In the genomic region with DNA sequence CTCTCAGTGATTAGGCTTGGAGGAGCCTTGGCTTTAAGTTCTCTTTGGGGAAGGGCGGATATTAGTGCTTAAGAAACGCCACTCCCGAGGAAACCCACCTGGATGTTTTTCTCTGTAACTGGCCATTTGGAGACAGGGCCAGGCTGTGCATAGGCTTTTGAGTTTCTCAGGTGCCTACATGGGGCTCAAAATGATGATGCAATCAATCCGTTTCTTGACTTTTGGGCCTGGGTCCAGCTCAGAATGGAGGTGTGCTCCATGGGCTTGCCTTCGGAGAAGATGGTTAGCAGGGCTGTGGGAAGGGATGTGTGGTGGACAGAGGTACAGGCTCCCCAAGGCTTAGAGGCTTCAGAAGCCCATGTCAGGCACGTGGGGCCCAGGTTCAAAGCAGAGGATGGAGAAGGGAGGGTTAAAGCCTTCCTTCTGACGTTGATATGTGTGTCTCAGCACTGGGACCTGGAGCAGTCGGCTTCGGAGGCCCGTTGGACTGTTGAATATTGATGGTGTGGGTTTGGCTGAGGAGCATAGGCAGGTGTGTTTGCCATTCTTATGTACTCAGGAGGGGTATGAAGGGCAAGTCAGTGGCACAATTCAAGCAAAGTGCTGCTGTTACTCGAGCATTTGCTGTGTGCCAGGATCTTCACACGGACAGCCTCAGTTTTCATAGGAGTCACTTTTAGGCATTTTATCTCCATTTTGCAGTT, we compare ENCODE assay signal across 1 cellular context.
TF ChIP-seq lines count a peak whose summit lies in the region.

No MANE protein-coding gene starts in this region.

TF ChIP-seq in H1, 55 proteins besides CTCF, POLR2A, EP300 and RAD21:
- TF ChIP-seq SUZ12 (IDR thresholded peaks at IDR 0.05; ENCODE audit: low read length) (no peak), SP1 (IDR thresholded peaks at IDR 0.05; ENCODE audit: low read depth, low read length) (no peak), CEBPB (IDR thresholded peaks at IDR 0.05; ENCODE audit: low read depth, low read length) (peak; percentile 52; the same call in 1 of the 2 replicates), CREB1 (IDR thresholded peaks at IDR 0.05) (no peak)
